In the genomic region with DNA sequence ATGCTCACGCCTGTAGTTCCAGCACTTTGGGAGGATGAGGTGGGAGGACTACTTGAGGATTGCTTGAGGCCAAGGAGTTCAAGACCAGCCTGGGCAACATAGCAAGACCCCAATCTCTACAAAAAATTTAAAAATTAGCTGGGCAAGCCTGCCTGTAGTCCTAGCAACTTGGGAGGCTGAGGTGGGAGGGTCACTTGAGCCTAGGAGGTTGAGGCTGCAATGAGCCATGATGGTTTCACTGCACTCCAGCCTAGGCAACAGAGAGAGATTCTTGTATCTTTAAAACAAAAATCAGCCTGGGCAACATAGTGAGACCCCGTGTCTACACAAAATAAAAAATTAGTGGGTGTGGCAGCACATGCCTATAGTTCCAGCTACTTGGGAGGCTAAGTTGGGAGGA, we compare ENCODE assay signal across 15 cellular contexts. TPM values are rescaled to one million over a fixed set of nuclear protein-coding genes. Genes with fewer than 3 reads are reported as not detected.
A peak's percentile ranks its signal among the peaks of the same experiment; 100 is the strongest.
DNase-seq lines count a peak whose midpoint lies in the region; ATAC-seq and TF ChIP-seq lines count a peak whose summit lies in the region.
"Had no signal": no experiment of that assay in that cellular context is flagged by ENCODE, and none has a peak within 500 bp of the region (broad histone marks: within the 10 kb centered on the region; RNA-seq: fewer than 3 reads in every experiment).

No MANE protein-coding gene starts in this region.

- intact Hi-C loops in activated CD4-positive, alpha-beta T cell treated with anti-CD3 and anti-CD28 coated beads, Interleukin-2, amount 10 ng/mL, durations not matched to agents 24 days and 14 days (cut with micrococcal nuclease) = loop anchor here (5.0 kb wide), 2 partner anchors 41 to 171 kb away; partner anchors contain the start of gene ELK1
- intact Hi-C loops in HCT116 (cut with micrococcal nuclease) = loop anchor here (5.0 kb wide), 1 partner anchor 289 kb away; the partner anchor contains the start of gene UBA1

- ATAC-seq in HCT116 = no peak
- no peak for ATAC-seq in activated T-helper 17 cell treated with anti-CD3 and anti-CD28 coated beads, Interleukin-2, amount 50 U/mL, for 72 hours (replicated peaks)
- ATAC-seq in natural killer cell treated with Interleukin-12 subunit alpha and Interleukin-12 subunit beta and Interleukin-15 and Interleukin-18, amount 100 ng/mL, for 72 hours = no peak

- peaks cover 36% of the 10 kb centered on the region for H3K79me2 ChIP-seq in HCT116 (ENCODE audit: insufficient read depth, low read length)

- no peak for DNase-seq in activated CD4-positive, alpha-beta T cell treated with anti-CD3 and anti-CD28 coated beads, Interleukin-2, amount 10 ng/mL, durations not matched to agents 24 days and 14 days
- DNase-seq in activated CD4-positive, alpha-beta T cell treated with anti-CD3 and anti-CD28 coated beads for 4 hours = no peak
- DNase-seq in HCT116 (ENCODE audit: low read depth, low spot score) = no peak
- no peak for DNase-seq in natural killer cell treated with Interleukin-12 subunit alpha and Interleukin-12 subunit beta and Interleukin-15 and Interleukin-18, amount 100 ng/mL, for 72 hours (ENCODE audit: low spot score)
- DNase-seq in KBM-7 = no peak
- no peak for DNase-seq in NK-92 (lab: John Stamatoyannopoulos, UW; ENCODE audit: unreplicated experiment)
- DNase-seq in NCI-H1105 treated with DMSO at 0.1 percent for 48 hours (lab: John Stamatoyannopoulos, UW) = no peak
- DNase-seq: DMS79 treated with DMSO at 0.1 percent for 48 hours, foreskin melanocyte, NCI-H2029, NCI-H524 treated with DMSO at 0.1 percent for 48 hours, posterior cingulate gyrus, transverse colon had no signal

- H3K27me3 Mint-ChIP-seq in activated CD4-positive, alpha-beta T cell treated with anti-CD3 and anti-CD28 coated beads, Interleukin-2, amount 10 ng/mL, durations not matched to agents 24 days and 14 days = no peaks in the 10 kb centered on the region
- H3K27me3 Mint-ChIP-seq in activated T-helper 17 cell treated with anti-CD3 and anti-CD28 coated beads, Interleukin-2, amount 50 U/mL, for 72 hours = no peaks in the 10 kb centered on the region
- H3K27me3 Mint-ChIP-seq in natural killer cell treated with Interleukin-12 subunit alpha and Interleukin-12 subunit beta and Interleukin-15 and Interleukin-18, amount 100 ng/mL, for 72 hours = peaks cover 0 to 3% of the 10 kb centered on the region in 2 donors

- H3K27me3 ChIP-seq in HCT116 (ENCODE audit: insufficient read depth, low read length) = no peaks in the 10 kb centered on the region
- H3K27me3 ChIP-seq: transverse colon had no signal

- no peak overlapping the region for H3K9ac ChIP-seq in HCT116 (ENCODE audit: low read length)

- peak overlapping the region; percentile 76; the same call in 1 of the 2 replicates for H3K4me2 ChIP-seq in HCT116 (ENCODE audit: low read length)

- H3K4me3 Mint-ChIP-seq in activated CD4-positive, alpha-beta T cell treated with anti-CD3 and anti-CD28 coated beads, Interleukin-2, amount 10 ng/mL, durations not matched to agents 24 days and 14 days = peak overlapping the region; percentile 97
- H3K4me3 Mint-ChIP-seq in activated T-helper 17 cell treated with anti-CD3 and anti-CD28 coated beads, Interleukin-2, amount 50 U/mL, for 72 hours = peak overlapping the region; percentile 95
- peak overlapping the region; percentile 96 for H3K4me3 Mint-ChIP-seq in natural killer cell treated with Interleukin-12 subunit alpha and Interleukin-12 subunit beta and Interleukin-15 and Interleukin-18, amount 100 ng/mL, for 72 hours

- H3K9me3 ChIP-seq in HCT116 (ENCODE audit: control insufficient read depth in 1 of 2, insufficient read depth in 1 of 2, low read depth in 1 of 2, low read length in 2 of 2) = no peaks in the 10 kb centered on the region
- H3K9me3 ChIP-seq: transverse colon had no signal

- H3K36me3 ChIP-seq in HCT116 (ENCODE audit: control insufficient read depth in 1 of 2, insufficient read depth in 2 of 2, low read length in 2 of 2) = no peaks in the 10 kb centered on the region
- H3K36me3 ChIP-seq: transverse colon had no signal

- no TSS peak for BruUV-seq in HCT116 (replicated peaks; lab: Mats Ljungman, UMichigan)

- H4K20me1 ChIP-seq in HCT116 (ENCODE audit: insufficient read depth) = no peaks in the 10 kb centered on the region

- no peak overlapping the region for H2AFZ ChIP-seq in HCT116 (ENCODE audit: low read depth, low read length, poor library complexity, severe bottlenecking)

- H3K9me2 ChIP-seq in HCT116 (ENCODE audit: insufficient read depth) = no peaks in the 10 kb centered on the region

- peaks cover 0 to 21% of the 10 kb centered on the region in 2 experiments; a peak in 2 of 4 replicates for H3K4me1 ChIP-seq in HCT116 (ENCODE audit: control insufficient read depth in 1 of 2, insufficient read depth in 2 of 2, low read length in 2 of 2)

- no peak overlapping the region for H3K27ac ChIP-seq in HCT116 (ENCODE audit: low read depth, low read length)
- H3K27ac ChIP-seq: HL-60 had no signal

- H3K36me3 Mint-ChIP-seq in activated CD4-positive, alpha-beta T cell treated with anti-CD3 and anti-CD28 coated beads, Interleukin-2, amount 10 ng/mL, durations not matched to agents 24 days and 14 days (ENCODE audit: low read depth) = peaks cover 14% of the 10 kb centered on the region
- H3K36me3 Mint-ChIP-seq in activated T-helper 17 cell treated with anti-CD3 and anti-CD28 coated beads, Interleukin-2, amount 50 U/mL, for 72 hours (ENCODE audit: low read depth) = peaks cover 9% of the 10 kb centered on the region
- H3K36me3 Mint-ChIP-seq in natural killer cell treated with Interleukin-12 subunit alpha and Interleukin-12 subunit beta and Interleukin-15 and Interleukin-18, amount 100 ng/mL, for 72 hours = no peaks in the 10 kb centered on the region

- CTCF ChIA-PET in HCT116 (lab: Charles Lee) = no interaction called here

- POLR2A ChIA-PET in HCT116 (lab: Charles Lee) = no interaction called here

- peaks cover 17% of the 10 kb centered on the region for H3K4me1 Mint-ChIP-seq in activated CD4-positive, alpha-beta T cell treated with anti-CD3 and anti-CD28 coated beads, Interleukin-2, amount 10 ng/mL, durations not matched to agents 24 days and 14 days
- peaks cover 12% of the 10 kb centered on the region for H3K4me1 Mint-ChIP-seq in activated T-helper 17 cell treated with anti-CD3 and anti-CD28 coated beads, Interleukin-2, amount 50 U/mL, for 72 hours
- peaks cover 14 to 27% of the 10 kb centered on the region in 2 donors for H3K4me1 Mint-ChIP-seq in natural killer cell treated with Interleukin-12 subunit alpha and Interleukin-12 subunit beta and Interleukin-15 and Interleukin-18, amount 100 ng/mL, for 72 hours (ENCODE audit: low read depth in 2 of 2)

- no peak for TF ChIP-seq POLR2A in HCT116 (IDR thresholded peaks at IDR 0.05; ENCODE audit: borderline replicate concordance, extremely low read depth, insufficient read depth, insufficient read length)

- no peak for TF ChIP-seq RAD21 in HCT116 (IDR thresholded peaks at IDR 0.05; ENCODE audit: low read depth)

- H3K4me3 ChIP-seq in HCT116 (replicated peaks in 1 of 2; ENCODE audit: low read depth in 1 of 2, low read length in 2 of 2) = no peak overlapping the region; a peak in 1 of 4 replicates

- RAD21 ChIA-PET in HCT116 (lab: Charles Lee; ENCODE audit: low non-redundant PET in 1 of 2, low total read pairs in 2 of 2, uncharacterized antibody in 2 of 2, unreplicated experiment in 2 of 2) = no interaction called here

- in situ Hi-C loops in KBM-7 (cut with MboI; ENCODE audit: low pct_unique_long_range_greater_than_20kb, low sequenced_read_pairs) = no loop called here

- H3K27ac Mint-ChIP-seq in activated CD4-positive, alpha-beta T cell treated with anti-CD3 and anti-CD28 coated beads, Interleukin-2, amount 10 ng/mL, durations not matched to agents 24 days and 14 days = no peak overlapping the region
- peak overlapping the region; percentile 95 for H3K27ac Mint-ChIP-seq in activated T-helper 17 cell treated with anti-CD3 and anti-CD28 coated beads, Interleukin-2, amount 50 U/mL, for 72 hours
- H3K27ac Mint-ChIP-seq in natural killer cell treated with Interleukin-12 subunit alpha and Interleukin-12 subunit beta and Interleukin-15 and Interleukin-18, amount 100 ng/mL, for 72 hours = peak overlapping the region in 1 of 2 donors; percentile 85

- H3K9me3 Mint-ChIP-seq in activated CD4-positive, alpha-beta T cell treated with anti-CD3 and anti-CD28 coated beads, Interleukin-2, amount 10 ng/mL, durations not matched to agents 24 days and 14 days = no peaks in the 10 kb centered on the region
- no peaks in the 10 kb centered on the region for H3K9me3 Mint-ChIP-seq in activated T-helper 17 cell treated with anti-CD3 and anti-CD28 coated beads, Interleukin-2, amount 50 U/mL, for 72 hours
- H3K9me3 Mint-ChIP-seq in natural killer cell treated with Interleukin-12 subunit alpha and Interleukin-12 subunit beta and Interleukin-15 and Interleukin-18, amount 100 ng/mL, for 72 hours = no peaks in the 10 kb centered on the region

- TF ChIP-seq CTCF in HCT116 (IDR thresholded peaks at IDR 0.05 in 2 of 3, conservative IDR thresholded peaks at IDR 0.05 in 1 of 3; ENCODE audit: borderline replicate concordance in 1 of 3, insufficient read depth in 1 of 3, low read depth in 2 of 3, low read length in 2 of 3) = no peak

TF ChIP-seq in HCT116, 20 proteins besides CTCF, POLR2A, EP300 and RAD21:
- no peak for TF ChIP-seq ZFX (IDR thresholded peaks at IDR 0.05)

RNA-seq across cellular contexts. Expression of gene ZNF41, which starts 1.9 kb away (rescaled TPM):
- 10.0 and 10.5 TPM in 2 replicates for total RNA-seq in activated CD4-positive, alpha-beta T cell treated with anti-CD3 and anti-CD28 coated beads, Interleukin-2, amount 10 ng/mL, durations not matched to agents 24 days and 14 days
- 7.4 TPM for total RNA-seq in HCT116 (2021; ENCODE audit: unreplicated experiment)
- polyA plus RNA-seq in HCT116 (2012) = 2.9 and 3.0 TPM in 2 replicates
- total RNA-seq in activated T-helper 17 cell treated with anti-CD3 and anti-CD28 coated beads, Interleukin-2, amount 50 U/mL, for 72 hours = 10 to 100 TPM; 10.5 to 12.2 TPM
- total RNA-seq in natural killer cell treated with Interleukin-12 subunit alpha and Interleukin-12 subunit beta and Interleukin-15 and Interleukin-18, amount 100 ng/mL, for 72 hours = 10 to 100 TPM; 12.5 to 16.6 TPM
